In genomic region chr11:85599083-85599482, GRCh38 we compare ENCODE assay signal across 2 cellular contexts.
TF ChIP-seq lines count a peak whose summit lies in the region.

No MANE protein-coding gene starts in this region.

TF ChIP-seq in HepG2, 621 proteins besides CTCF, POLR2A, EP300 and RAD21:
- no peak for TF ChIP-seq E2F2 (CRISPR knock-in tag; IDR thresholded peaks at IDR 0.05; ENCODE audit: borderline replicate concordance)
- TF ChIP-seq SAP130 (CRISPR knock-in tag; IDR thresholded peaks at IDR 0.05; ENCODE audit: low read depth) = no peak
- TF ChIP-seq ZNF124 (CRISPR knock-in tag; IDR thresholded peaks at IDR 0.05) = no peak
- no peak for TF ChIP-seq ZNF232 (CRISPR knock-in tag; IDR thresholded peaks at IDR 0.05; ENCODE audit: borderline replicate concordance)
- TF ChIP-seq MNT (IDR thresholded peaks at IDR 0.05) = peak; percentile 20; the same call in 1 of the 2 replicates
- no peak for TF ChIP-seq ZNF24 (IDR thresholded peaks at IDR 0.05)

TF ChIP-seq in WTC11, 78 proteins besides CTCF, POLR2A, EP300 and RAD21:
- TF ChIP-seq ATF1 (CRISPR knock-in tag; IDR thresholded peaks at IDR 0.05) = no peak
- TF ChIP-seq JAZF1 (CRISPR knock-in tag; IDR thresholded peaks at IDR 0.05) = no peak
- no peak for TF ChIP-seq ZNF512 (CRISPR knock-in tag; IDR thresholded peaks at IDR 0.05; ENCODE audit: borderline replicate concordance)
- no peak for TF ChIP-seq E2F5 (CRISPR knock-in tag; IDR thresholded peaks at IDR 0.05)
- no peak for TF ChIP-seq USF1 (CRISPR knock-in tag; IDR thresholded peaks at IDR 0.05)
- TF ChIP-seq ELF4 (CRISPR knock-in tag; IDR thresholded peaks at IDR 0.05; ENCODE audit: low read depth) = no peak
- TF ChIP-seq SP1 (CRISPR knock-in tag; conservative IDR thresholded peaks at IDR 0.05) = no peak
- no peak for TF ChIP-seq STAT6 (CRISPR knock-in tag; conservative IDR thresholded peaks at IDR 0.05; ENCODE audit: low read depth)
- TF ChIP-seq FOXP1 (CRISPR knock-in tag; IDR thresholded peaks at IDR 0.05; ENCODE audit: borderline replicate concordance) = no peak
- TF ChIP-seq NFATC4 (CRISPR knock-in tag; IDR thresholded peaks at IDR 0.05) = no peak
